1 cellular context compared by ENCODE assay signal in genomic region chr6:148273962-148274752, GRCh38.
TF ChIP-seq lines count a peak whose summit lies in the region.

No MANE protein-coding gene starts in this region.

TF ChIP-seq in SK-N-SH, 30 proteins besides CTCF, POLR2A, EP300 and RAD21 (continued from another document):
- TF ChIP-seq USF1 (IDR thresholded peaks at IDR 0.05; ENCODE audit: borderline replicate concordance, low read depth) (no peak), YY1 (IDR thresholded peaks at IDR 0.05; ENCODE audit: low read depth) (peak; percentile 63; the same call in 1 of the 2 replicates)
